ENCODE assay signal across 9 cellular contexts in the genomic region with DNA sequence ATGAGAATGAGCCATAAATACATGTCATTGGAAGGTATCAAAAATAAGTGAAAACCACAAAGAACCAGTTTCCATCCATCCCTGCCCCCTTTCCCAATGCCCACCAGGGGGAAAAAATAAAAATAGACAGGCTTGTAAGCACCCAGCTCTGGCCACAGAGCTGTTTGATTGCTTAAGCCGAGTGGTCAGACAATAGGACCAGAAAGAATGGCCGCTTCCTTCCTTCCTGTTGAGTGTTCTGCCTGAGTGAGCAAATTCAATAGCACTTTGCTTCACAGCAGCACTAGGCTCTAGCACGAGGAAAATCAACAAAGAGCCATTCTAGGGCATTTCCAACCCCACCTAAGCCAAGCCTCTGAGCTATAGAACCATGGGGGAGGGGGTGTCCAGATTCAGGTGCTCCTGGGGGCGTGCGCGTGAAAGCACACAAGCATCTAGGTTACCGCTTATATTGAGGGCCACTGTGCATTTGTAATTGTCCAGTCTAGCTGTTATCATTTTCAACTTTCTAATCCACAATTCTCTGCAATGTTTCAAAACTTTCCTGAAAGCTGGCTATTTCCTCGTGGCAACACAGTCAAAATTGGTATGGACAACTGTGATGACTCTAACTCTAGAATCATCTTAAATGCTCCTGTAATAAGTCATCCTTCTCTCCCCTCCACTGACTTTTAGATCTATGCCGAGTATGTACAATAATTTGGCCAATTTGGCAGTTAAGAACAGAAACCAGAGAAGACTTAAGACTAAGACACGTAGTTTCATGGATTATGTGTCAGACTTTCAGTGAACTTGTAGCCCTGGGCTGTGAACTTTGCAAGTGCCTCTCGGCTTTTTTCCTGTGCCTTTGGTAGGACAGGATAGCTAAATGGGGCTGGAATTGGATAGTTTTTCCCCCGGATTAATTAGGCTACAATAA.
DNase-seq lines count a peak whose midpoint lies in the region; ATAC-seq, FAIRE-seq and TF ChIP-seq lines count a peak whose summit lies in the region.
"Had no signal": no experiment of that assay in that cellular context is flagged by ENCODE, and none has a peak within 500 bp of the region (broad histone marks: within the 10 kb centered on the region; RNA-seq: fewer than 3 reads in every experiment).

No MANE protein-coding gene starts in this region.

- H3K27me3 ChIP-seq in dorsolateral prefrontal cortex, result no peaks in the 10 kb centered on the region
- no peaks in the 10 kb centered on the region for H3K27me3 ChIP-seq in naive thymus-derived CD4-positive, alpha-beta T cell (ENCODE audit: control insufficient read depth in 2 of 2, insufficient read depth in 2 of 2, low read length in 2 of 2)
- H3K27me3 ChIP-seq in CD8-positive, alpha-beta T cell (ENCODE audit: insufficient read depth, low read length), result no peaks in the 10 kb centered on the region

- H3K4me1 ChIP-seq in ES-I3 (ENCODE audit: insufficient read depth, low read length), result peaks cover 17% of the 10 kb centered on the region
- no peaks in the 10 kb centered on the region for H3K4me1 ChIP-seq in naive thymus-derived CD4-positive, alpha-beta T cell (ENCODE audit: control insufficient read depth in 2 of 2, insufficient read depth in 2 of 2, low read length in 2 of 2)
- no peaks in the 10 kb centered on the region for H3K4me1 ChIP-seq in CD8-positive, alpha-beta T cell (ENCODE audit: insufficient read depth, low read length)

- no peak for FAIRE-seq in urothelium cell line (lab: Jason Lieb, UNC)

- peak; percentile 47 for ATAC-seq in naive thymus-derived CD4-positive, alpha-beta T cell
- no peak for ATAC-seq in GM21360 (IDR thresholded peaks at IDR 0.05; ENCODE audit: unreplicated experiment)
- no peak for ATAC-seq in CD8-positive, alpha-beta T cell

- TF ChIP-seq CTCF in dorsolateral prefrontal cortex (IDR thresholded peaks at IDR 0.05 in 54 of 56, conservative IDR thresholded peaks at IDR 0.05 in 2 of 56; ENCODE audit: low read depth in 1 of 56, partially characterized antibody in 56 of 56), result peak in 3 of 56 donors; percentile 9 to 17 (median 10)
- TF ChIP-seq CTCF in CD8-positive, alpha-beta T cell (IDR thresholded peaks at IDR 0.05), result no peak

- no peak overlapping the region for H3K4me3 Mint-ChIP-seq in naive thymus-derived CD4-positive, alpha-beta T cell
- no peak overlapping the region for H3K4me3 Mint-ChIP-seq in CD8-positive, alpha-beta T cell
- H3K4me3 Mint-ChIP-seq: memory B cell had no signal

- H3K36me3 ChIP-seq in ES-I3 (ENCODE audit: insufficient read depth, low read length), result no peaks in the 10 kb centered on the region
- no peaks in the 10 kb centered on the region for H3K36me3 ChIP-seq in naive thymus-derived CD4-positive, alpha-beta T cell (ENCODE audit: control insufficient read depth in 2 of 3, insufficient read depth in 3 of 3, low read length in 3 of 3)
- no peaks in the 10 kb centered on the region for H3K36me3 ChIP-seq in CD8-positive, alpha-beta T cell (ENCODE audit: insufficient read depth, low read length)

- CTCF ChIA-PET in naive thymus-derived CD4-positive, alpha-beta T cell (lab: Charles Lee), result no interaction called here
- CTCF ChIA-PET in CD8-positive, alpha-beta T cell (lab: Charles Lee), result no interaction called here

- no peaks in the 10 kb centered on the region for H3K9me3 ChIP-seq in ES-I3 (ENCODE audit: control insufficient read depth, insufficient read depth, low read length)
- H3K9me3 ChIP-seq in naive thymus-derived CD4-positive, alpha-beta T cell (ENCODE audit: control insufficient read depth in 2 of 3, low read length in 3 of 3), result no peaks in the 10 kb centered on the region
- no peaks in the 10 kb centered on the region for H3K9me3 ChIP-seq in CD8-positive, alpha-beta T cell (ENCODE audit: low read length)

- no peaks in the 10 kb centered on the region for H3K4me1 Mint-ChIP-seq in naive thymus-derived CD4-positive, alpha-beta T cell
- no peaks in the 10 kb centered on the region for H3K4me1 Mint-ChIP-seq in CD8-positive, alpha-beta T cell (ENCODE audit: low read depth)
- H3K4me1 Mint-ChIP-seq: memory B cell had no signal

- intact Hi-C loops in dorsolateral prefrontal cortex (cut with DNase I), result no loop called here
- intact Hi-C loops in naive thymus-derived CD4-positive, alpha-beta T cell (cut with micrococcal nuclease), result no loop called here
- intact Hi-C loops in CD8-positive, alpha-beta T cell (cut with DNase I, micrococcal nuclease), result no loop called here

- POLR2A ChIA-PET in naive thymus-derived CD4-positive, alpha-beta T cell (lab: Charles Lee), result interaction anchor here (0.5 kb wide), 1 partner anchor 23 kb away, joined by 3 read pairs; no protein-coding TSS in a partner anchor
- POLR2A ChIA-PET in CD8-positive, alpha-beta T cell (lab: Charles Lee), result no interaction called here

- H3K4me3 ChIP-seq in dorsolateral prefrontal cortex, result peak overlapping the region in 17 of 59 donors; percentile 1 to 31 (median 11)
- no peak overlapping the region for H3K4me3 ChIP-seq in naive thymus-derived CD4-positive, alpha-beta T cell (ENCODE audit: low read length)
- no peak overlapping the region for H3K4me3 ChIP-seq in CD8-positive, alpha-beta T cell (ENCODE audit: low read depth, low read length)

- peak overlapping the region in 37 of 59 donors; percentile 1 to 71 (median 33) for H3K27ac ChIP-seq in dorsolateral prefrontal cortex
- H3K27ac ChIP-seq in naive thymus-derived CD4-positive, alpha-beta T cell (ENCODE audit: low read depth, low read length), result no peak overlapping the region
- H3K27ac ChIP-seq in CD8-positive, alpha-beta T cell (ENCODE audit: low read depth, low read length), result no peak overlapping the region

- peaks cover 0 to 3% (median 0%) of the 10 kb centered on the region in 11 donors for H3K9me3 Mint-ChIP-seq in naive thymus-derived CD4-positive, alpha-beta T cell
- H3K9me3 Mint-ChIP-seq in CD8-positive, alpha-beta T cell, result no peaks in the 10 kb centered on the region
- H3K9me3 Mint-ChIP-seq: memory B cell had no signal

- no peaks in the 10 kb centered on the region for H3K36me3 Mint-ChIP-seq in naive thymus-derived CD4-positive, alpha-beta T cell
- no peaks in the 10 kb centered on the region for H3K36me3 Mint-ChIP-seq in CD8-positive, alpha-beta T cell
- H3K36me3 Mint-ChIP-seq: memory B cell had no signal

- H3K27ac Mint-ChIP-seq in naive thymus-derived CD4-positive, alpha-beta T cell, result no peak overlapping the region
- H3K27ac Mint-ChIP-seq in CD8-positive, alpha-beta T cell, result no peak overlapping the region
- H3K27ac Mint-ChIP-seq: memory B cell had no signal

- no peaks in the 10 kb centered on the region for H3K27me3 Mint-ChIP-seq in naive thymus-derived CD4-positive, alpha-beta T cell
- H3K27me3 Mint-ChIP-seq in CD8-positive, alpha-beta T cell (ENCODE audit: low read depth), result peaks cover 6% of the 10 kb centered on the region
- H3K27me3 Mint-ChIP-seq: memory B cell had no signal

- 0 out of 2 replicates have a peak overlapping the region, but pooled peaks have one; percentile 13 for H3K9ac ChIP-seq in ES-I3 (ENCODE audit: low read depth, low read length)

- DNase-seq in NCI-H2227 treated with DMSO at 0.1 percent for 48 hours (lab: John Stamatoyannopoulos, UW), result peak; percentile 32
- DNase-seq in dorsolateral prefrontal cortex, result peak in 2 of 10 donors; percentile 7 to 27
- DNase-seq in naive thymus-derived CD4-positive, alpha-beta T cell, result no peak
- DNase-seq in urothelium cell line (ENCODE audit: low spot score), result no peak
- no peak for DNase-seq in CD8-positive, alpha-beta T cell
- DNase-seq in activated naive CD4-positive, alpha-beta T cell (lab: John Stamatoyannopoulos, UW), result no peak

Comparison
In these comparisons a context has a peak if more than half of its experiments do, and no peak if none do; other contexts are left out.
1. H3K27ac ChIP-seq: peak in dorsolateral prefrontal cortex (37 of 59); none in naive thymus-derived CD4-positive, alpha-beta T cell (single experiment) and CD8-positive, alpha-beta T cell (single experiment).